ENCODE assay signal across 18 cellular contexts in genomic region chr3:193783166-193783896, GRCh38.
DNase-seq lines count a peak whose midpoint lies in the region; ATAC-seq and TF ChIP-seq lines count a peak whose summit lies in the region.
"Had no signal": no experiment of that assay in that cellular context is flagged by ENCODE, and none has a peak within 500 bp of the region (broad histone marks: within the 10 kb centered on the region; RNA-seq: fewer than 3 reads in every experiment).

No MANE protein-coding gene starts in this region.

- H3K4me1 Mint-ChIP-seq in immature natural killer cell = no peaks in the 10 kb centered on the region
- no peaks in the 10 kb centered on the region for H3K4me1 Mint-ChIP-seq in activated T-cell treated with anti-CD3 and anti-CD28 coated beads, Interleukin-2, amount 50 U/mL, for 24 hours (ENCODE audit: low read depth)

- no peaks in the 10 kb centered on the region for H3K36me3 Mint-ChIP-seq in immature natural killer cell
- H3K36me3 Mint-ChIP-seq in activated T-cell treated with anti-CD3 and anti-CD28 coated beads, Interleukin-2, amount 50 U/mL, for 24 hours (ENCODE audit: low read depth) = no peaks in the 10 kb centered on the region

- no peaks in the 10 kb centered on the region for H3K36me3 ChIP-seq in neuronal stem cell (replicated peaks in 1 of 2; ENCODE audit: control insufficient read depth in 2 of 2, insufficient read depth in 2 of 2, low read length in 2 of 2)

- peak overlapping the region; percentile 87 for H3K18ac ChIP-seq in neuronal stem cell (ENCODE audit: low read length)

- H4K91ac ChIP-seq in neuronal stem cell (ENCODE audit: low read depth, low read length, poor library complexity) = no peak overlapping the region

- H3K4me3 ChIP-seq in fibroblast of mammary gland (ENCODE audit: control insufficient read depth, low read depth, low read length) = no peak overlapping the region
- no peak overlapping the region for H3K4me3 ChIP-seq in neuronal stem cell (ENCODE audit: low read length in 2 of 2)
- H3K4me3 ChIP-seq: coronary artery had no signal

- no peaks in the 10 kb centered on the region for H3K79me1 ChIP-seq in neuronal stem cell (ENCODE audit: low read depth, low read length)

- no peak overlapping the region for H3K4me2 ChIP-seq in neuronal stem cell (ENCODE audit: insufficient read depth, low read length, poor library complexity, severe bottlenecking)

- no peak overlapping the region for H3K23ac ChIP-seq in neuronal stem cell (ENCODE audit: low read depth, low read length, poor library complexity)

- ATAC-seq in left ventricle myocardium superior = no peak

- H3K4me3 Mint-ChIP-seq in immature natural killer cell = no peak overlapping the region
- no peak overlapping the region for H3K4me3 Mint-ChIP-seq in activated T-cell treated with anti-CD3 and anti-CD28 coated beads, Interleukin-2, amount 50 U/mL, for 24 hours

- H3K27me3 ChIP-seq in neuronal stem cell (ENCODE audit: control insufficient read depth in 3 of 3, insufficient read depth in 3 of 3, low read depth in 1 of 3, low read length in 3 of 3) = peaks cover 0 to 13% (median 4%) of the 10 kb centered on the region in 3 experiments

- WGBS in neuronal stem cell (ENCODE audit: extremely low coverage in 2 of 2, insufficient read length in 2 of 2, insufficient replicate concordance in 1 of 2), 2 donors = no CpG with 5 or more reads among the region's 5 CpGs

- no peak overlapping the region for H2AK5ac ChIP-seq in neuronal stem cell (ENCODE audit: low read depth, low read length)

- intact Hi-C loops in left ventricle myocardium superior (cut with micrococcal nuclease) = loop anchor here (5.0 kb wide), 1 partner anchor 359 kb away; no protein-coding TSS in a partner anchor

- no peaks in the 10 kb centered on the region for H3K9me3 Mint-ChIP-seq in immature natural killer cell
- H3K9me3 Mint-ChIP-seq in activated T-cell treated with anti-CD3 and anti-CD28 coated beads, Interleukin-2, amount 50 U/mL, for 24 hours = no peaks in the 10 kb centered on the region

- no peak overlapping the region for H2BK15ac ChIP-seq in neuronal stem cell (ENCODE audit: low read length)

- H3K27me3 Mint-ChIP-seq in immature natural killer cell (ENCODE audit: low read depth in 3 of 3) = peaks cover 2 to 6% (median 5%) of the 10 kb centered on the region in 3 donors
- H3K27me3 Mint-ChIP-seq in activated T-cell treated with anti-CD3 and anti-CD28 coated beads, Interleukin-2, amount 50 U/mL, for 24 hours = peaks cover 73% of the 10 kb centered on the region

- H3K14ac ChIP-seq in neuronal stem cell (ENCODE audit: low read length) = no peak overlapping the region

- peaks cover 7 to 22% of the 10 kb centered on the region in 2 donors for H3K4me1 ChIP-seq in neuronal stem cell (ENCODE audit: control insufficient read depth in 2 of 2, insufficient read depth in 1 of 2, low read depth in 1 of 2, low read length in 2 of 2)

- no peaks in the 10 kb centered on the region for H3K9me3 ChIP-seq in neuronal stem cell (replicated peaks in 1 of 2; ENCODE audit: control insufficient read depth in 2 of 2, insufficient read depth in 1 of 2, low read depth in 1 of 2, low read length in 2 of 2)

- H3K4ac ChIP-seq in neuronal stem cell (ENCODE audit: low read length) = no peak overlapping the region

- H3K27ac Mint-ChIP-seq in immature natural killer cell = no peak overlapping the region
- no peak overlapping the region for H3K27ac Mint-ChIP-seq in activated T-cell treated with anti-CD3 and anti-CD28 coated beads, Interleukin-2, amount 50 U/mL, for 24 hours

- H3K9ac ChIP-seq in neuronal stem cell (ENCODE audit: low read depth, low read length, poor library complexity) = no peak overlapping the region

- POLR2A ChIA-PET in RWPE1 (lab: Yijun Ruan, JAX; ENCODE audit: low non-redundant PET) = interaction anchor here (1.0 kb wide), 1 partner anchor 353 kb away, joined by 13 read pairs; the partner anchor contains the start of gene HES1

- H2BK5ac ChIP-seq in neuronal stem cell (ENCODE audit: low read length) = no peak overlapping the region

- no peak overlapping the region for H2AFZ ChIP-seq in neuronal stem cell (ENCODE audit: low read length)

- no peak overlapping the region for H2BK120ac ChIP-seq in neuronal stem cell (ENCODE audit: low read depth, low read length)

- H3K27ac ChIP-seq in RWPE1 = no peak overlapping the region
- H3K27ac ChIP-seq in neuronal stem cell (replicated peaks; ENCODE audit: low read length) = no peak overlapping the region
- H3K27ac ChIP-seq: coronary artery had no signal

- TF ChIP-seq CTCF in RWPE1 (conservative IDR thresholded peaks at IDR 0.05; ENCODE audit: low read depth) (no peak), fibroblast of mammary gland (conservative IDR thresholded peaks at IDR 0.05; ENCODE audit: control insufficient read depth, insufficient read depth, low read depth, low read length) (no peak)

- DNase-seq in EH (ENCODE audit: low read depth) (peak; percentile 17), RWPE1 (ENCODE audit: low spot score) (peak; percentile 53), fibroblast of mammary gland (ENCODE audit: low read depth) (peak; percentile 12), neuronal stem cell (ENCODE audit: low spot score) (no peak), left ventricle myocardium superior (no peak), anterior cingulate cortex (lab: John Stamatoyannopoulos, UW) (no peak), immature natural killer cell (no peak)
- DNase-seq in activated T-cell treated with anti-CD3 and anti-CD28 coated beads, Interleukin-2, amount 50 U/mL, for 24 hours = no peak
- DNase-seq: activated CD4-positive, alpha-beta T cell treated with anti-CD3 and anti-CD28 coated beads for 48 hours; activated naive CD4-positive, alpha-beta T cell; AML-193; COR-L47; erythroblast; head of caudate nucleus; NCI-H2171; NCI-H748 treated with DMSO at 0.1 percent for 48 hours; stimulated activated CD4-positive, alpha-beta T cell treated with anti-CD3 and anti-CD28 coated beads, Interleukin-4, amount 100 ng/mL, for 24 hours had no signal

- CTCF ChIA-PET in RWPE1 (lab: Yijun Ruan, JAX) = interaction anchor here (0.6 to 1.0 kb wide), 2 partner anchors 44 to 532 kb away, joined by 3 read pairs; no protein-coding TSS in a partner anchor

- no peak overlapping the region for H4K8ac ChIP-seq in neuronal stem cell (ENCODE audit: low read depth, low read length)

- no peak overlapping the region for H2BK12ac ChIP-seq in neuronal stem cell (ENCODE audit: low read length)

Comparison
In these comparisons a context has a peak if more than half of its experiments do, and no peak if none do; other contexts are left out.
1. DNase-seq: peak in EH (single experiment), RWPE1 (single experiment) and fibroblast of mammary gland (single experiment); none in neuronal stem cell (single experiment), left ventricle myocardium superior (single experiment), anterior cingulate cortex (0 of 58), immature natural killer cell (0 of 3) and activated T-cell treated with anti-CD3 and anti-CD28 coated beads, Interleukin-2, amount 50 U/mL, for 24 hours (single experiment).